Comparison of ENCODE assay signal across 25 cellular contexts in the genomic region with DNA sequence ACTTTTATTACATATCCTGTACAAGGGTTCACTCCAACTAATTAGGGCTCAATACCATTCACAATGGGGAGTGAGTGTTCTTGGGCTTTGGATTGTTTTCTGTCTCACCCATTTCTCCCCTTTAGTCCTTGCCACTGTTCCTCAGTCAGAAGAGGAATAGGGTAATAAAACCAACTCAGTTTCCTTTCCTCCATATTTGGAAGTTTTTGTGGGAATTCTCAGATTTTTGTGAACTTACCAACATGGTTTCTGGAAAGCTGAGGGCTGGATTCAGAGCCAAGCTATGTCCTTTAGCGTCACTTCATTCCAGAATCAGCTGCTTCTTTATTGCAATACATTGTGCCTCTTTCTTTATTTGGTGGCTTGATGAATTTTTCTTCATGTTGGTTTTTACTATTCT. TPM values are rescaled to one million over a fixed set of nuclear protein-coding genes. Genes with fewer than 3 reads are reported as not detected.
DNase-seq lines count a peak whose midpoint lies in the region; ATAC-seq and TF ChIP-seq lines count a peak whose summit lies in the region.
"Had no signal": no experiment of that assay in that cellular context is flagged by ENCODE, and none has a peak within 500 bp of the region (broad histone marks: within the 10 kb centered on the region; RNA-seq: fewer than 3 reads in every experiment).

No MANE protein-coding gene starts in this region.

- no peak overlapping the region for H3K4me3 Mint-ChIP-seq in stimulated activated naive B cell treated with anti-CD40 and anti-IgM and Interleukin-4, amounts not matched to agents 10 μg/mL and 1 μg/mL and 100 μg/mL, for 72 hours
- H3K4me3 Mint-ChIP-seq: activated CD4-positive, alpha-beta T cell treated with anti-CD3 and anti-CD28 coated beads, Interleukin-2, amount 10 ng/mL, durations not matched to agents 7 days and 5 days; CD4-positive, alpha-beta T cell; effector memory CD8-positive, alpha-beta T cell; naive thymus-derived CD4-positive, alpha-beta T cell; stimulated activated naive CD8-positive, alpha-beta T cell treated with anti-CD3 and anti-CD28 coated beads, Interleukin-15, Interleukin-2, amounts not matched to agents 100 ng/mL and 50 ng/mL, for 24 hours; T-cell had no signal

- POLR2A ChIA-PET in PC-9 (lab: Charles Lee; ENCODE audit: unreplicated experiment), result no interaction called here

- no peaks in the 10 kb centered on the region for H3K9me3 Mint-ChIP-seq in stimulated activated naive B cell treated with anti-CD40 and anti-IgM and Interleukin-4, amounts not matched to agents 10 μg/mL and 1 μg/mL and 100 μg/mL, for 72 hours
- H3K9me3 Mint-ChIP-seq: activated CD4-positive, alpha-beta T cell treated with anti-CD3 and anti-CD28 coated beads, Interleukin-2, amount 10 ng/mL, durations not matched to agents 7 days and 5 days; CD4-positive, alpha-beta T cell; effector memory CD8-positive, alpha-beta T cell; stimulated activated naive CD8-positive, alpha-beta T cell treated with anti-CD3 and anti-CD28 coated beads, Interleukin-15, Interleukin-2, amounts not matched to agents 100 ng/mL and 50 ng/mL, for 24 hours; T-cell had no signal

- intact Hi-C loops in PC-9 (cut with micrococcal nuclease; ENCODE audit: unreplicated experiment), result no loop called here

- TF ChIP-seq CTCF in brain microvascular endothelial cell (IDR thresholded peaks at IDR 0.05; ENCODE audit: low read depth, low read length, missing control alignments) (no peak), PC-9 (conservative IDR thresholded peaks at IDR 0.05) (no peak)

- H3F3A ChIP-seq in PC-9 (ENCODE audit: insufficient read depth, low read depth), result no peaks in the 10 kb centered on the region

- H3K4me1 Mint-ChIP-seq in stimulated activated naive B cell treated with anti-CD40 and anti-IgM and Interleukin-4, amounts not matched to agents 10 μg/mL and 1 μg/mL and 100 μg/mL, for 72 hours, result no peaks in the 10 kb centered on the region
- H3K4me1 Mint-ChIP-seq: activated CD4-positive, alpha-beta T cell treated with anti-CD3 and anti-CD28 coated beads, Interleukin-2, amount 10 ng/mL, durations not matched to agents 7 days and 5 days; naive thymus-derived CD4-positive, alpha-beta T cell; T-cell had no signal

- H3K9me3 ChIP-seq in muscle layer of duodenum (ENCODE audit: control insufficient read depth in 1 of 2, low read length in 2 of 2), result peaks cover 0 to 2% of the 10 kb centered on the region in 2 donors
- no peaks in the 10 kb centered on the region for H3K9me3 ChIP-seq in PC-9 (ENCODE audit: insufficient read depth, low read depth)
- no peaks in the 10 kb centered on the region for H3K9me3 ChIP-seq in MG63
- H3K9me3 ChIP-seq: adrenal gland, pancreas had no signal

- H3K36me3 ChIP-seq in ACC112 (ENCODE audit: insufficient read depth, low read length), result no peaks in the 10 kb centered on the region
- H3K36me3 ChIP-seq in brain microvascular endothelial cell (replicated peaks), result no peaks in the 10 kb centered on the region
- no peaks in the 10 kb centered on the region for H3K36me3 ChIP-seq in muscle layer of duodenum (ENCODE audit: control insufficient read depth in 1 of 2, insufficient read depth in 2 of 2, low read length in 2 of 2)
- no peaks in the 10 kb centered on the region for H3K36me3 ChIP-seq in PC-9 (ENCODE audit: low read depth)
- no peaks in the 10 kb centered on the region for H3K36me3 ChIP-seq in MG63
- H3K36me3 ChIP-seq: adrenal gland, pancreas had no signal

- H3K4me3 ChIP-seq in ACC112 (ENCODE audit: low read depth, low read length) (no peak overlapping the region), brain microvascular endothelial cell (ENCODE audit: low read depth, low read length) (no peak overlapping the region), muscle layer of duodenum (ENCODE audit: low read depth in 1 of 2, low read length in 2 of 2) (no peak overlapping the region), PC-9 (no peak overlapping the region), MG63 (no peak overlapping the region)
- H3K4me3 ChIP-seq: adrenal gland, pancreas had no signal

- in situ Hi-C loops in brain microvascular endothelial cell (cut with HindIII; ENCODE audit: low pct_ligation_motif_present, low sequenced_read_pairs), result no loop called here

- peak overlapping the region; percentile 54 for H2AFZ ChIP-seq in ACC112 (ENCODE audit: low read length, unreplicated experiment)
- H2AFZ ChIP-seq in PC-9, result no peak overlapping the region

- CTCF ChIA-PET in PC-9 (lab: Charles Lee), result no interaction called here

- no TSS peak for BruUV-seq in PC-9 (replicated peaks; lab: Mats Ljungman, UMichigan)

- H3K4me2 ChIP-seq in PC-9, result no peak overlapping the region

- no peaks in the 10 kb centered on the region for H3K27me3 ChIP-seq in ACC112 (ENCODE audit: insufficient read depth, low read length)
- no peaks in the 10 kb centered on the region for H3K27me3 ChIP-seq in brain microvascular endothelial cell (replicated peaks)
- H3K27me3 ChIP-seq in muscle layer of duodenum (ENCODE audit: low read depth, low read length), result no peaks in the 10 kb centered on the region
- H3K27me3 ChIP-seq in PC-9 (ENCODE audit: insufficient read depth, low read depth), result no peaks in the 10 kb centered on the region
- no peaks in the 10 kb centered on the region for H3K27me3 ChIP-seq in MG63
- H3K27me3 ChIP-seq: adrenal gland, pancreas had no signal

- no peaks in the 10 kb centered on the region for H3K4me1 ChIP-seq in ACC112 (ENCODE audit: control insufficient read depth, insufficient read depth, low read length, unreplicated experiment)
- H3K4me1 ChIP-seq in muscle layer of duodenum (ENCODE audit: control insufficient read depth in 1 of 2, insufficient read depth in 2 of 2, low read length in 2 of 2), result no peaks in the 10 kb centered on the region
- no peaks in the 10 kb centered on the region for H3K4me1 ChIP-seq in PC-9 (replicated peaks; ENCODE audit: insufficient read depth)
- H3K4me1 ChIP-seq: adrenal gland, pancreas had no signal

- H3K36me3 Mint-ChIP-seq in stimulated activated naive B cell treated with anti-CD40 and anti-IgM and Interleukin-4, amounts not matched to agents 10 μg/mL and 1 μg/mL and 100 μg/mL, for 72 hours, result no peaks in the 10 kb centered on the region
- H3K36me3 Mint-ChIP-seq: naive thymus-derived CD4-positive, alpha-beta T cell; T-cell had no signal

- H3K79me2 ChIP-seq in ACC112 (ENCODE audit: control insufficient read depth, insufficient read depth, low read length, unreplicated experiment) (no peaks in the 10 kb centered on the region), PC-9 (ENCODE audit: low read depth) (no peaks in the 10 kb centered on the region)

- DNase-seq in GM04504 (ENCODE audit: low read depth), result peak; percentile 87
- DNase-seq in brain microvascular endothelial cell, result peak; percentile 39
- no peak for DNase-seq in stimulated activated naive B cell treated with anti-CD40 and anti-IgM and Interleukin-4, amounts not matched to agents 10 μg/mL and 1 μg/mL and 100 μg/mL, for 72 hours
- DNase-seq in PC-9, result no peak
- no peak for DNase-seq in MG63
- DNase-seq: 8988T; activated CD4-positive, alpha-beta T cell treated with anti-CD3 and anti-CD28 coated beads, Interleukin-2, amount 10 ng/mL, durations not matched to agents 7 days and 5 days; activated effector memory CD4-positive, alpha-beta T cell treated with Interleukin-2 at 50 U/mL for 16 hours; adrenal gland; CD4-positive, alpha-beta T cell; effector memory CD8-positive, alpha-beta T cell; KG1; kidney; naive thymus-derived CD4-positive, alpha-beta T cell; NCI-H1092 treated with DMSO at 0.1 percent for 48 hours; NCI-H524 treated with DMSO at 0.1 percent for 48 hours; pancreas; stimulated activated CD4-positive, alpha-beta T cell treated with anti-CD3 and anti-CD28 coated beads, Interleukin-1b, Interleukin-23, amount 100 ng/mL, for 48 hours; T-cell had no signal

- H3K27me3 Mint-ChIP-seq in stimulated activated naive B cell treated with anti-CD40 and anti-IgM and Interleukin-4, amounts not matched to agents 10 μg/mL and 1 μg/mL and 100 μg/mL, for 72 hours, result peaks cover 10 to 24% of the 10 kb centered on the region in 2 donors

- no peaks in the 10 kb centered on the region for H4K20me1 ChIP-seq in PC-9 (ENCODE audit: insufficient read depth)

- no peak overlapping the region for H3K27ac Mint-ChIP-seq in stimulated activated naive B cell treated with anti-CD40 and anti-IgM and Interleukin-4, amounts not matched to agents 10 μg/mL and 1 μg/mL and 100 μg/mL, for 72 hours
- H3K27ac Mint-ChIP-seq: activated CD4-positive, alpha-beta T cell treated with anti-CD3 and anti-CD28 coated beads, Interleukin-2, amount 10 ng/mL, durations not matched to agents 7 days and 5 days; CD4-positive, alpha-beta T cell; effector memory CD8-positive, alpha-beta T cell; naive thymus-derived CD4-positive, alpha-beta T cell; stimulated activated naive CD8-positive, alpha-beta T cell treated with anti-CD3 and anti-CD28 coated beads, Interleukin-15, Interleukin-2, amounts not matched to agents 100 ng/mL and 50 ng/mL, for 24 hours; T-cell had no signal

- H3K27ac ChIP-seq in ACC112 (ENCODE audit: low read depth, low read length) (no peak overlapping the region), brain microvascular endothelial cell (peak overlapping the region; percentile 68), muscle layer of duodenum (ENCODE audit: low read length) (peak overlapping the region; percentile 20), PC-9 (no peak overlapping the region)
- H3K27ac ChIP-seq: adrenal gland, pancreas had no signal

- no peaks in the 10 kb centered on the region for H3K9me2 ChIP-seq in PC-9 (ENCODE audit: insufficient read depth)

- ATAC-seq in stimulated activated naive B cell treated with anti-CD40 and anti-IgM and Interleukin-4, amounts not matched to agents 10 μg/mL and 1 μg/mL and 100 μg/mL, for 72 hours (replicated peaks), result no peak
- no peak for ATAC-seq in GM19395 (IDR thresholded peaks at IDR 0.05; ENCODE audit: unreplicated experiment)
- ATAC-seq: effector memory CD8-positive, alpha-beta T cell; naive thymus-derived CD4-positive, alpha-beta T cell; pancreas; Right ventricle myocardium inferior; sciatic nerve; T-cell had no signal

RNA-seq across cellular contexts. Expression of gene BMPR1B, which starts 43.0 kb away (rescaled TPM):
- total RNA-seq in PC-9 (2021), result 1.1 and 3.2 TPM in 2 replicates
- total RNA-seq in MG63 (2014; rRNA removed; shearing (Covaris generic); ENCODE audit: low replicate concordance), result not detected in 2 replicates
- total RNA-seq: activated CD4-positive, alpha-beta T cell treated with anti-CD3 and anti-CD28 coated beads, Interleukin-2, amount 10 ng/mL, durations not matched to agents 7 days and 5 days; CD4-positive, alpha-beta T cell had no signal

Comparison
In these comparisons a context has a peak if more than half of its experiments do, and no peak if none do; other contexts are left out.
1. H3K27ac ChIP-seq: peak in brain microvascular endothelial cell (single experiment) and muscle layer of duodenum (single experiment); none in ACC112 (single experiment) and PC-9 (single experiment).
2. DNase-seq: peak in GM04504 (single experiment) and brain microvascular endothelial cell (single experiment); none in stimulated activated naive B cell treated with anti-CD40 and anti-IgM and Interleukin-4, amounts not matched to agents 10 μg/mL and 1 μg/mL and 100 μg/mL, for 72 hours (single experiment), PC-9 (0 of 2) and MG63 (single experiment).